1 cellular context compared by ENCODE assay signal in the genomic region with DNA sequence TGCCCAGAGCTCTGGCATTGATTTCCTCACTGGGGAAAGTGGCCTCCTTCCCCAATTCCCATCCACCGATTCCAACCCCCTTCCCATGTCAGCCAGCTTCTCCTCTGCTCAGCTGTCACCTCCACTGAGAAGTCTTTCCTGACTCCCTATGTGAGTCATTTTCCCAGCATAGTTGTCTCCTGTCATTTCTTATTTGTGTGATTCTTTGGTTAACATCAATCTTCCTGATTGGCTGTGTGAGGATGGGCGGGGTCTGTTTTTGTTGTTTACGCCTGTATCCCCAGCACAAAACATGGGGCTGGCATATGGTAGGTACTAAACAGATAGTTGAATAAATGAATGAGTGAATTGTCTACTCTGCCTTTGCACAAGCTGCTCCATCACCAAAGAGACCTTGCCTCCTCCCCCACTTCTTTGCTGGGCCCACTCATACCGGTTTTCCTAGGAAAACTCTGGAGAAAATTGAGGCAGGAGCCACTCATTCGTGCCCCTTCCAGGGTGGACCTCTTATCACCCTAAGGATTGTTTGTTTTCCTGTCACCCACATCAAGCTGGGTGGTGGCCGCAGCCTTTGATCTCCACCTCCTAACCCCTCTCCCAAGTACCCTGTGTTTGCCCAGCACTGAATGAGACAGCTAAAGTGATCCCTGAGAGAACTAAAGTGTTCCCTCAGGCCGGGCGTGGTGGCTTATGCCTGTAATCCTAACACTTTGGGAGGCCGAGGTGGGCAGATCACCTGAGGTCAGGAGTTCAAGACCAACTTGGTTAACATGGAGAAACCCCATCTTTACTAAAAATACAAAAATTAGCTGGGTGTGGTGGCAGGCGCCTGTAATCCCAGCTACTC.
TF ChIP-seq lines count a peak whose summit lies in the region.

No MANE protein-coding gene starts in this region.

TF ChIP-seq in A549, 52 proteins besides CTCF, POLR2A, EP300 and RAD21:
- TF ChIP-seq EHF (CRISPR knock-in tag; IDR thresholded peaks at IDR 0.05) (no peak), FOSL2 (IDR thresholded peaks at IDR 0.05) (no peak), FOSL2 (CRISPR knock-in tag; IDR thresholded peaks at IDR 0.05) (peak; percentile 52), PHF8 (IDR thresholded peaks at IDR 0.05; ENCODE audit: borderline replicate concordance, low read depth) (no peak)
